ENCODE assay signal across 9 cellular contexts in genomic region chr12:14954269-14954668, GRCh38. TPM values are rescaled to one million over a fixed set of nuclear protein-coding genes. Genes with fewer than 3 reads are reported as not detected.
DNase-seq lines count a peak whose midpoint lies in the region; ATAC-seq lines count a peak whose summit lies in the region.
"Had no signal": no experiment of that assay in that cellular context is flagged by ENCODE, and none has a peak within 500 bp of the region (broad histone marks: within the 10 kb centered on the region; RNA-seq: fewer than 3 reads in every experiment).

No MANE protein-coding gene starts in this region.

- peaks cover 92% of the 10 kb centered on the region for H3K4me1 Mint-ChIP-seq in activated T-cell treated with anti-CD3 and anti-CD28 coated beads, Interleukin-2, amount 50 U/mL, for 4 hours (ENCODE audit: low read depth)
- H3K4me1 Mint-ChIP-seq in activated naive CD8-positive, alpha-beta T cell treated with anti-CD3 and anti-CD28 coated beads, Interleukin-2, amount 50 U/mL, for 24 hours: peaks cover 91% of the 10 kb centered on the region
- peaks cover 58 to 88% of the 10 kb centered on the region in 2 donors for H3K4me1 Mint-ChIP-seq in stimulated activated naive B cell treated with anti-CD40 and anti-IgM and Interleukin-4, amounts not matched to agents 10 μg/mL and 1 μg/mL and 100 μg/mL, for 72 hours

- peak overlapping the region; percentile 70 for H3K4me3 Mint-ChIP-seq in activated T-cell treated with anti-CD3 and anti-CD28 coated beads, Interleukin-2, amount 50 U/mL, for 4 hours
- peak overlapping the region; percentile 75 for H3K4me3 Mint-ChIP-seq in activated naive CD8-positive, alpha-beta T cell treated with anti-CD3 and anti-CD28 coated beads, Interleukin-2, amount 50 U/mL, for 24 hours
- peak overlapping the region; percentile 39 to 46 for H3K4me3 Mint-ChIP-seq in stimulated activated naive B cell treated with anti-CD40 and anti-IgM and Interleukin-4, amounts not matched to agents 10 μg/mL and 1 μg/mL and 100 μg/mL, for 72 hours

- H3K27ac Mint-ChIP-seq in activated naive CD8-positive, alpha-beta T cell treated with anti-CD3 and anti-CD28 coated beads, Interleukin-2, amount 50 U/mL, for 24 hours: peak overlapping the region; percentile 94
- peak overlapping the region; percentile 88 for H3K27ac Mint-ChIP-seq in stimulated activated naive B cell treated with anti-CD40 and anti-IgM and Interleukin-4, amounts not matched to agents 10 μg/mL and 1 μg/mL and 100 μg/mL, for 72 hours

- H3K9me3 Mint-ChIP-seq in activated T-cell treated with anti-CD3 and anti-CD28 coated beads, Interleukin-2, amount 50 U/mL, for 4 hours: no peaks in the 10 kb centered on the region
- H3K9me3 Mint-ChIP-seq in activated naive CD8-positive, alpha-beta T cell treated with anti-CD3 and anti-CD28 coated beads, Interleukin-2, amount 50 U/mL, for 24 hours: no peaks in the 10 kb centered on the region
- H3K9me3 Mint-ChIP-seq in stimulated activated naive B cell treated with anti-CD40 and anti-IgM and Interleukin-4, amounts not matched to agents 10 μg/mL and 1 μg/mL and 100 μg/mL, for 72 hours: no peaks in the 10 kb centered on the region

- H3K36me3 Mint-ChIP-seq in activated T-cell treated with anti-CD3 and anti-CD28 coated beads, Interleukin-2, amount 50 U/mL, for 4 hours (ENCODE audit: insufficient read depth): peaks cover 23% of the 10 kb centered on the region
- H3K36me3 Mint-ChIP-seq in activated naive CD8-positive, alpha-beta T cell treated with anti-CD3 and anti-CD28 coated beads, Interleukin-2, amount 50 U/mL, for 24 hours (ENCODE audit: low read depth): peaks cover 33% of the 10 kb centered on the region
- H3K36me3 Mint-ChIP-seq in stimulated activated naive B cell treated with anti-CD40 and anti-IgM and Interleukin-4, amounts not matched to agents 10 μg/mL and 1 μg/mL and 100 μg/mL, for 72 hours: peaks cover 27 to 43% of the 10 kb centered on the region in 2 donors

- H3K27me3 Mint-ChIP-seq in activated T-cell treated with anti-CD3 and anti-CD28 coated beads, Interleukin-2, amount 50 U/mL, for 4 hours (ENCODE audit: low read depth): no peaks in the 10 kb centered on the region
- no peaks in the 10 kb centered on the region for H3K27me3 Mint-ChIP-seq in activated naive CD8-positive, alpha-beta T cell treated with anti-CD3 and anti-CD28 coated beads, Interleukin-2, amount 50 U/mL, for 24 hours
- H3K27me3 Mint-ChIP-seq in stimulated activated naive B cell treated with anti-CD40 and anti-IgM and Interleukin-4, amounts not matched to agents 10 μg/mL and 1 μg/mL and 100 μg/mL, for 72 hours: no peaks in the 10 kb centered on the region

- DNase-seq in activated T-cell treated with anti-CD3 and anti-CD28 coated beads, Interleukin-2, amount 50 U/mL, for 4 hours: no peak
- no peak for DNase-seq in activated T-cell treated with anti-CD3 and anti-CD28 coated beads, Interleukin-2, amount 50 U/mL, for 1 hour
- DNase-seq in NAMALWA (ENCODE audit: low spot score) (peak; percentile 58), D341Med (ENCODE audit: low spot score) (no peak)
- no peak for DNase-seq in activated naive CD8-positive, alpha-beta T cell treated with anti-CD3 and anti-CD28 coated beads, Interleukin-2, amount 50 U/mL, for 24 hours
- DNase-seq in stimulated activated naive B cell treated with anti-CD40 and anti-IgM and Interleukin-4, amounts not matched to agents 10 μg/mL and 1 μg/mL and 100 μg/mL, for 72 hours: no peak

- ATAC-seq in activated T-cell treated with anti-CD3 and anti-CD28 coated beads, Interleukin-2, amount 50 U/mL, for 4 hours: no peak
- ATAC-seq in activated naive CD8-positive, alpha-beta T cell treated with anti-CD3 and anti-CD28 coated beads, Interleukin-2, amount 50 U/mL, for 24 hours: no peak
- ATAC-seq in stimulated activated naive B cell treated with anti-CD40 and anti-IgM and Interleukin-4, amounts not matched to agents 10 μg/mL and 1 μg/mL and 100 μg/mL, for 72 hours (replicated peaks): no peak
- ATAC-seq in GM18858 (IDR thresholded peaks at IDR 0.05; ENCODE audit: unreplicated experiment) (no peak), HG03469 (IDR thresholded peaks at IDR 0.05; ENCODE audit: unreplicated experiment) (no peak)

RNA-seq across cellular contexts. Expression of gene ARHGDIB, which starts 7.1 kb away (rescaled TPM):
- 100 to 1,000 TPM; 241 to 278 (median 247) TPM for total RNA-seq in activated T-cell treated with anti-CD3 and anti-CD28 coated beads, Interleukin-2, amount 50 U/mL, for 4 hours
- total RNA-seq: NCI-H460 had no signal

RNA-seq across cellular contexts. Expression of gene ERP27, which starts 15.9 kb away (rescaled TPM):
- total RNA-seq in activated T-cell treated with anti-CD3 and anti-CD28 coated beads, Interleukin-2, amount 50 U/mL, for 4 hours: under 1 TPM; 0.24 to 0.35 (median 0.25) TPM
- total RNA-seq: NCI-H460 had no signal

RNA-seq across cellular contexts. Expression of gene PDE6H, which starts 18.6 kb away (rescaled TPM):
- not detected for total RNA-seq in activated T-cell treated with anti-CD3 and anti-CD28 coated beads, Interleukin-2, amount 50 U/mL, for 4 hours
- total RNA-seq: NCI-H460 had no signal
